In the genomic region with DNA sequence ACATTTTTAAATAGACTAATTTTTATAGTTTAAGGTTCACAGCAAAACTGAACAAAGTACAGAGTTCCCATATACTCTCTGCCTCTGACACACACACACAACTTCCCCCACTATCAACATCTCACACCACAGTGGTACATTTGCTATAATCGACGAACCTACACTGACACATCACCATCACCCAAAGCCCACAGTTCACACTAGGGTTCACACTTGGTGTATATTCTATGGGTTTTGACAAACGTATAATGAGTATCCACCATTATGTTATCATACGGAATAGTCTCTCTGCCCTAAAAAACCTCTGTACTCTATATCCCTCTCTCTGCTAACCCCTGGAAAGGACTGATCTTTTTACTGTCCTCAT, we compare ENCODE assay signal across 22 cellular contexts. TPM values are rescaled to one million over a fixed set of nuclear protein-coding genes. Genes with fewer than 3 reads are reported as not detected.
DNase-seq lines count a peak whose midpoint lies in the region; ATAC-seq and TF ChIP-seq lines count a peak whose summit lies in the region.
"Had no signal": no experiment of that assay in that cellular context is flagged by ENCODE, and none has a peak within 500 bp of the region (broad histone marks: within the 10 kb centered on the region; RNA-seq: fewer than 3 reads in every experiment).

No MANE protein-coding gene starts in this region.

- H3K27ac ChIP-seq in mammary epithelial cell (ENCODE audit: insufficient read depth, low read depth, low read length) (no peak overlapping the region), IMR-90 (ENCODE audit: insufficient read depth, low read length) (no peak overlapping the region), iPS-20b (ENCODE audit: low read length) (peak overlapping the region; percentile 59)
- H3K27ac ChIP-seq: C4-2B, parathyroid adenoma, right lobe of liver had no signal

- no peak overlapping the region for H2BK15ac ChIP-seq in IMR-90 (ENCODE audit: low read depth, low read length)

- H3K4me2 ChIP-seq in mammary epithelial cell (ENCODE audit: insufficient read depth, low read depth, low read length), result no peak overlapping the region
- H3K4me2 ChIP-seq in IMR-90 (ENCODE audit: low read depth, low read length), result no peak overlapping the region

- dilution Hi-C loops in mammary epithelial cell (cut with HindIII; ENCODE audit: low sequenced_read_pairs) (no loop called here), IMR-90 (cut with HindIII; ENCODE audit: low sequenced_read_pairs, unreplicated experiment) (no loop called here)

- H3K4me1 ChIP-seq in mammary epithelial cell (ENCODE audit: insufficient read depth, low read length) (peaks cover 27% of the 10 kb centered on the region), IMR-90 (ENCODE audit: control insufficient read depth, insufficient read depth, low read length) (peaks cover 17% of the 10 kb centered on the region), iPS-20b (ENCODE audit: insufficient read depth, low read length) (peaks cover 31% of the 10 kb centered on the region)

- H3K36me3 ChIP-seq in mammary epithelial cell (ENCODE audit: insufficient read depth, low read length), result peaks cover 15% of the 10 kb centered on the region
- peaks cover 18% of the 10 kb centered on the region for H3K36me3 ChIP-seq in IMR-90 (ENCODE audit: control insufficient read depth, insufficient read depth, low read length)
- H3K36me3 ChIP-seq in iPS-20b (ENCODE audit: insufficient read depth, low read depth, low read length), result peaks cover 38% of the 10 kb centered on the region

- WGBS in mammary epithelial cell (ENCODE audit: low coverage, missing lambda C conversion rate), result 100% methylated on average over 4 of the region's 4 CpGs
- 80% methylated on average over 1 of the region's 4 CpGs; no CpG with 5 or more reads in 1 of the 2 experiments for WGBS in IMR-90 (ENCODE audit: extremely low coverage in 2 of 2, insufficient read length in 1 of 2), 2 experiments

- peaks cover 10% of the 10 kb centered on the region for H3K9me3 ChIP-seq in mammary epithelial cell (replicated peaks; ENCODE audit: insufficient read depth, low read length)
- H3K9me3 ChIP-seq in IMR-90 (ENCODE audit: control insufficient read depth, insufficient read depth, low read length), result no peaks in the 10 kb centered on the region; the same call in 1 of the 2 replicates
- H3K9me3 ChIP-seq in iPS-20b (ENCODE audit: insufficient read depth, low read depth, low read length), result peaks cover 11% of the 10 kb centered on the region
- H3K9me3 ChIP-seq: ascending aorta, right lobe of liver had no signal

- DNase-seq in MCF 10A (ENCODE audit: unreplicated experiment) (no peak), mammary epithelial cell (no peak), IMR-90 (no peak), NCI-H345 (lab: John Stamatoyannopoulos, UW) (no peak), NOMO-1 treated with DMSO at 0.1 percent for 48 hours (lab: John Stamatoyannopoulos, UW; ENCODE audit: unreplicated experiment) (no peak)
- DNase-seq in NK-92 treated with Interleukin-12 subunit alpha and Interleukin-12 subunit beta, amount 100 ng/mL, for 24 hours (lab: John Stamatoyannopoulos, UW), result no peak
- DNase-seq: activated CD4-positive, alpha-beta T cell treated with anti-CD3 and anti-CD28 coated beads for 48 hours; central memory CD4-positive, alpha-beta T cell; heart left ventricle; HFFc6; NCI-H1092 treated with DMSO at 0.1 percent for 48 hours; NCI-H2029 treated with DMSO at 0.1 percent for 48 hours; OCI-M1; right lobe of liver; SHP77; stimulated activated CD4-positive, alpha-beta T cell treated with anti-CD3 and anti-CD28 coated beads, Interleukin-15, amount 100 ng/mL, for 24 hours had no signal

- H3K9me3 Mint-ChIP-seq in MCF 10A (ENCODE audit: unreplicated experiment), result peaks cover 4% of the 10 kb centered on the region

- no peak for ATAC-seq in IMR-90 (ENCODE audit: low read depth)
- ATAC-seq: left lobe of liver had no signal

- in situ Hi-C loops in mammary epithelial cell (cut with MboI; ENCODE audit: low sequenced_read_pairs in 2 of 2), result loop anchor here in 1 of 2 donors (10.0 kb wide), 1 partner anchor 256 kb away; no protein-coding TSS in a partner anchor
- in situ Hi-C loops in IMR-90 (cut with MboI; ENCODE audit: low sequenced_read_pairs), result loop anchor here (10.0 kb wide), 1 partner anchor 266 kb away; no protein-coding TSS in a partner anchor

- H3K14ac ChIP-seq in IMR-90 (replicated peaks; ENCODE audit: low read depth, low read length), result peak overlapping the region; percentile 18; the same call in 1 of the 2 replicates

- H2BK120ac ChIP-seq in IMR-90 (ENCODE audit: low read depth, low read length), result peak overlapping the region; percentile 16; the same call in 1 of the 2 replicates

- no peak overlapping the region for H3K4me3 ChIP-seq in mammary epithelial cell (replicated peaks in 1 of 3; ENCODE audit: insufficient read depth in 1 of 3, low read depth in 2 of 3, low read length in 3 of 3)
- no peak overlapping the region for H3K4me3 ChIP-seq in IMR-90 (ENCODE audit: insufficient read depth, low read depth, low read length)
- H3K4me3 ChIP-seq in iPS-20b (ENCODE audit: low read length), result no peak overlapping the region
- H3K4me3 ChIP-seq: ascending aorta, heart left ventricle, right lobe of liver had no signal

- H3K36me3 Mint-ChIP-seq in MCF 10A (ENCODE audit: insufficient read depth, unreplicated experiment), result peaks cover 14% of the 10 kb centered on the region

- H3K56ac ChIP-seq in IMR-90 (ENCODE audit: extremely low read depth, insufficient read depth, low read length), result no peak overlapping the region

- peak overlapping the region; percentile 84; the same call in 1 of the 2 replicates for H3K18ac ChIP-seq in IMR-90 (ENCODE audit: low read depth, low read length)

- peaks cover 88% of the 10 kb centered on the region for H3K79me2 ChIP-seq in mammary epithelial cell (ENCODE audit: insufficient read depth, low read length)

- H3K4me1 Mint-ChIP-seq in MCF 10A (ENCODE audit: insufficient read depth, unreplicated experiment), result peaks cover 27% of the 10 kb centered on the region

- TF ChIP-seq RAD21 in IMR-90 (IDR thresholded peaks at IDR 0.05; ENCODE audit: low read length), result no peak

- peak overlapping the region; percentile 4; the same call in 1 of the 2 replicates for H3K4ac ChIP-seq in IMR-90 (ENCODE audit: low read depth, low read length)

- peaks cover 19 to 54% of the 10 kb centered on the region in 2 experiments for H3K79me1 ChIP-seq in IMR-90 (ENCODE audit: low read depth in 1 of 2, low read length in 2 of 2)

- H3K27me3 ChIP-seq in mammary epithelial cell (ENCODE audit: insufficient read depth, low read length) (no peaks in the 10 kb centered on the region), IMR-90 (ENCODE audit: control insufficient read depth, insufficient read depth, low read length) (no peaks in the 10 kb centered on the region), iPS-20b (ENCODE audit: insufficient read depth, low read length) (no peaks in the 10 kb centered on the region)
- H3K27me3 ChIP-seq: ascending aorta, heart left ventricle, right lobe of liver had no signal

- peaks cover 9% of the 10 kb centered on the region for H3K9me1 ChIP-seq in IMR-90 (ENCODE audit: insufficient read depth, low read length)

- H3K4me3 Mint-ChIP-seq in MCF 10A (ENCODE audit: unreplicated experiment), result no peak overlapping the region
- H3K4me3 Mint-ChIP-seq: HFFc6, mesothelial cell of epicardium had no signal

- CTCF ChIA-PET in MCF 10A (lab: Yijun Ruan, JAX), result interaction anchor here (0.5 to 2.9 kb wide), 7 partner anchors 10 to 333 kb away, joined by 3 to 18 read pairs (median 7); partner anchors contain the start of gene SENP6
- CTCF ChIA-PET in mammary epithelial cell (lab: Charles Lee; ENCODE audit: low non-redundant PET), result no interaction called here
- CTCF ChIA-PET in IMR-90 (lab: Yijun Ruan, JAX), result interaction anchor here (1.0 kb wide), 1 partner anchor 259 kb away, joined by 3 read pairs; no protein-coding TSS in a partner anchor

- no peak overlapping the region for H4K5ac ChIP-seq in IMR-90 (ENCODE audit: low read depth, low read length)

- peak overlapping the region; percentile 49; the same call in 1 of the 2 replicates for H3K23ac ChIP-seq in IMR-90 (ENCODE audit: low read depth, low read length)

- peak overlapping the region; percentile 75 for H2BK5ac ChIP-seq in IMR-90 (ENCODE audit: low read depth, low read length, poor library complexity, severe bottlenecking)

- POLR2A ChIA-PET in MCF 10A (lab: Yijun Ruan, JAX) (interaction anchor here (1.7 to 9.7 kb wide), 3 partner anchors 14 to 26 kb away, joined by 4 to 314 read pairs (median 50); partner anchors contain the start of genes COX7A2 and TMEM30A), IMR-90 (lab: Charles Lee; ENCODE audit: unreplicated experiment) (no interaction called here)

- H3K27ac Mint-ChIP-seq in MCF 10A (ENCODE audit: low read depth, unreplicated experiment), result peak overlapping the region; percentile 96
- H3K27ac Mint-ChIP-seq: mesothelial cell of epicardium had no signal

- TF ChIP-seq CTCF in MCF 10A (IDR thresholded peaks at IDR 0.05; ENCODE audit: unreplicated experiment) (no peak), mammary epithelial cell (conservative IDR thresholded peaks at IDR 0.05 in 1 of 2, IDR thresholded peaks at IDR 0.05 in 1 of 2; ENCODE audit: extremely low read depth in 1 of 2, insufficient read depth in 1 of 2, low read depth in 1 of 2, low read length in 2 of 2) (no peak), IMR-90 (conservative IDR thresholded peaks at IDR 0.05; ENCODE audit: low read depth, low read length) (no peak)

- BruUV-seq in MCF 10A (replicated peaks; lab: Mats Ljungman, UMichigan) (no TSS peak), mammary epithelial cell (replicated peaks; lab: Mats Ljungman, UMichigan) (no TSS peak), IMR-90 (replicated peaks; lab: Mats Ljungman, UMichigan) (no TSS peak)

- no peak overlapping the region for H4K91ac ChIP-seq in IMR-90 (ENCODE audit: insufficient read depth, low read depth, low read length)

- no peak overlapping the region for H3K9ac ChIP-seq in mammary epithelial cell (ENCODE audit: insufficient read depth, low read length)
- no peak overlapping the region for H3K9ac ChIP-seq in IMR-90 (ENCODE audit: low read depth, low read length)
- no peak overlapping the region for H3K9ac ChIP-seq in iPS-20b (ENCODE audit: low read depth, low read length)
- H3K9ac ChIP-seq: parathyroid adenoma had no signal

- intact Hi-C loops in MCF 10A (cut with micrococcal nuclease), result no loop called here
- intact Hi-C loops in mammary epithelial cell (cut with micrococcal nuclease), result loop anchor here (1.0 to 10.0 kb wide), 3 partner anchors 16 to 96 kb away; partner anchors contain the start of gene TMEM30A
- intact Hi-C loops in IMR-90 (cut with micrococcal nuclease), result no loop called here

- H3K27me3 Mint-ChIP-seq in MCF 10A (ENCODE audit: insufficient read depth, unreplicated experiment), result no peaks in the 10 kb centered on the region

- H2AFZ ChIP-seq in mammary epithelial cell (ENCODE audit: low read depth, low read length) (no peak overlapping the region), IMR-90 (replicated peaks; ENCODE audit: low read length, poor library complexity) (no peak overlapping the region)
- H2AFZ ChIP-seq: parathyroid adenoma had no signal

- no peaks in the 10 kb centered on the region for H4K20me1 ChIP-seq in mammary epithelial cell (ENCODE audit: insufficient read depth, low read length)
- peaks cover 11% of the 10 kb centered on the region; the same call in 1 of the 2 replicates for H4K20me1 ChIP-seq in IMR-90 (ENCODE audit: insufficient read depth, low read length)

- TF ChIP-seq POLR2A in IMR-90 (IDR thresholded peaks at IDR 0.05; ENCODE audit: low read depth, low read length), result no peak

- H2BK20ac ChIP-seq in IMR-90 (ENCODE audit: low read depth, low read length), result no peak overlapping the region

- peak overlapping the region; percentile 11 to 67; a peak in 2 of 4 replicates for H4K8ac ChIP-seq in IMR-90 (ENCODE audit: low read depth in 2 of 2, low read length in 2 of 2)

- H2AK5ac ChIP-seq in IMR-90 (ENCODE audit: low read depth, low read length), result peak overlapping the region; percentile 85

- no peak overlapping the region for H2AK9ac ChIP-seq in IMR-90 (replicated peaks; ENCODE audit: low read depth, low read length, poor library complexity)

RNA-seq across cellular contexts. Expression of gene TMEM30A, which starts 15.6 kb away (rescaled TPM):
- 53.7 and 71.4 TPM in 2 replicates for total RNA-seq in MCF 10A (2022)
- total RNA-seq in mammary epithelial cell, result 100 to 1,000 TPM in 1 of 2 donors, 10 to 100 TPM in 1; 73.1 to 127 TPM
- 17.2 TPM for polyA plus RNA-seq in mammary epithelial cell
- polyA minus RNA-seq in mammary epithelial cell, result 23.3 TPM
- total RNA-seq in IMR-90 (2012; rRNA removed), result 111 and 206 TPM in 2 replicates
- polyA plus RNA-seq in IMR-90 (2012; rRNA removed), result 35.0 and 48.5 TPM in 2 replicates
- polyA plus RNA-seq in IMR-90 (2012; cell fraction: cytosol; rRNA removed), result 9.4 and 13.2 TPM in 2 replicates
- polyA plus RNA-seq in IMR-90 (2012; cell fraction: nucleus; rRNA removed; ENCODE audit: low replicate concordance), result 7.0 and 24.4 TPM in 2 replicates

RNA-seq across cellular contexts. Expression of gene COX7A2, which starts 25.4 kb away (rescaled TPM):
- total RNA-seq in MCF 10A (2022) (316 and 375 TPM in 2 replicates), mammary epithelial cell (100 to 1,000 TPM in 1 of 2 donors, 10 to 100 TPM in 1; 73.3 to 370 TPM), IMR-90 (2012; rRNA removed) (85.8 and 776 TPM in 2 replicates)
- polyA plus RNA-seq in mammary epithelial cell (146 TPM), IMR-90 (2012; rRNA removed) (174 and 185 TPM in 2 replicates)
- polyA minus RNA-seq in mammary epithelial cell, result 245 TPM
- polyA plus RNA-seq in IMR-90 (2012; cell fraction: cytosol; rRNA removed), result 360 and 1,161 TPM in 2 replicates
- 39.2 and 183 TPM in 2 replicates for polyA plus RNA-seq in IMR-90 (2012; cell fraction: nucleus; rRNA removed; ENCODE audit: low replicate concordance)
